ENCODE assay signal across 1 cellular context in the genomic region with DNA sequence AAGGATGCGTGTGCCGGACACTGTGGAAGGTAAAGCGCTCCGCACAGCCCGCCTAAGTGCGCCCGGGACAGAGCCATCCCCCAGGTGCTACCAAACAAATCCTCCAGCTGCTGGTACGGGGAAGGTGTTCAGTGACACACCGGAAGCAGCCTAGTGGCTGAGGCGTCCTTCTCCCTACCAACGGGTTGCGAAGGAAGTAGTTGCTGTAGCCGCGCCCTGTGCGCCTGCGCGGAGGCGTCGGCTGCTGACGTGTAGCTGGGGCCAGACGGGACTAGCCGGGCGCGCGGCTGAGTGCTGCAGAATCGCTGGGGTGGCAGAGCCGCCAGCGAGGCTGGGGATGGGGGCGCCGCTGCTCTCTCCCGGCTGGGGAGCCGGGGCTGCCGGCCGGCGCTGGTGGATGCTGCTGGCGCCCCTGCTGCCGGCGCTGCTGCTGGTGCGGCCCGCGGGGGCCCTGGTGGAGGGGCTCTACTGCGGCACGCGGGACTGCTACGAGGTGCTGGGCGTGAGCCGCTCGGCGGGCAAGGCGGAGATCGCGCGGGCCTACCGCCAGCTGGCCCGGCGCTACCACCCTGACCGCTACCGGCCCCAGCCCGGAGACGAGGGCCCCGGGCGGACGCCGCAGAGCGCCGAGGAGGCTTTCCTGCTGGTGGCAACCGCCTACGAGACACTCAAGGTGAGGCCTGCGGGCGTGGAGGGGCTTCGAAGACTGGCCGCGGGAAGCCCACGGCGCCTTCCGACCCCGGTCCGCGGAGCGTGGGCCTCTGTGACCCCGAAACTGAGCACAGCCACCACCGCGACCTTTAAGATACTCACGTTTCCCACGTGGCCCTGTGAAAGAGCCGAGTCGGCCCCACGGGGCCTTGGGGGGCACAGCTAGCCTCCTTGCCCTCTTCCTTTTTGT.
TF ChIP-seq lines count a peak whose summit lies in the region.

Gene DNAJC25 (plus strand): TSS at position 264 of the 901 bp plus-strand sequence. CDS start 74 bp downstream, at position 338.

TF ChIP-seq in H1, 55 proteins besides CTCF, POLR2A, EP300 and RAD21:
- peak; percentile 88 for TF ChIP-seq ATF2 (IDR thresholded peaks at IDR 0.05; ENCODE audit: low read length)
- no peak for TF ChIP-seq FOSL1 (IDR thresholded peaks at IDR 0.05; ENCODE audit: insufficient read depth, low read depth, low read length)
- peak; percentile 75; the same call in 1 of the 2 replicates for TF ChIP-seq MAX (IDR thresholded peaks at IDR 0.05)
- TF ChIP-seq YY1 (IDR thresholded peaks at IDR 0.05; ENCODE audit: low read depth, low read length): peak; percentile 64
- TF ChIP-seq HDAC6 (IDR thresholded peaks at IDR 0.05; ENCODE audit: low read depth, low read length): no peak
- TF ChIP-seq CHD1 (IDR thresholded peaks at IDR 0.05; ENCODE audit: low read depth, low read length): 0 out of 2 replicates have a peak, but pooled peaks have one; percentile 3
- peak; percentile 88; the same call in 1 of the 2 replicates for TF ChIP-seq TCF12 (IDR thresholded peaks at IDR 0.05; ENCODE audit: low read depth, low read length)
- peak; percentile 96 for TF ChIP-seq TBP (IDR thresholded peaks at IDR 0.05; ENCODE audit: low read depth, low read length)
- peak; percentile 85 for TF ChIP-seq ASH2L (IDR thresholded peaks at IDR 0.05; ENCODE audit: low read length)
- peak; percentile 73 for TF ChIP-seq KDM5A (IDR thresholded peaks at IDR 0.05; ENCODE audit: low read length)
- peak; percentile 97 for TF ChIP-seq GABPA (IDR thresholded peaks at IDR 0.05; ENCODE audit: borderline replicate concordance, insufficient read depth, low read length)
- peak; percentile 90 for TF ChIP-seq POLR2AphosphoS5 (IDR thresholded peaks at IDR 0.05; ENCODE audit: low read depth, low read length)
- no peak for TF ChIP-seq RXRA (IDR thresholded peaks at IDR 0.05; ENCODE audit: insufficient read depth, low read depth, low read length)
- TF ChIP-seq BRCA1 (IDR thresholded peaks at IDR 0.05; ENCODE audit: low read depth, low read length): no peak
- no peak for TF ChIP-seq CBX8 (IDR thresholded peaks at IDR 0.05; ENCODE audit: borderline replicate concordance, low read depth, low read length)
- TF ChIP-seq HDAC2 (IDR thresholded peaks at IDR 0.05; ENCODE audit: borderline replicate concordance in 1 of 2, low read depth in 2 of 2, low read length in 2 of 2): no peak; a peak in 1 of 4 replicates
- TF ChIP-seq KDM1A (IDR thresholded peaks at IDR 0.05; ENCODE audit: borderline replicate concordance, low read length): peak; percentile 81; the same call in 1 of the 2 replicates
- TF ChIP-seq, protein P1, sequence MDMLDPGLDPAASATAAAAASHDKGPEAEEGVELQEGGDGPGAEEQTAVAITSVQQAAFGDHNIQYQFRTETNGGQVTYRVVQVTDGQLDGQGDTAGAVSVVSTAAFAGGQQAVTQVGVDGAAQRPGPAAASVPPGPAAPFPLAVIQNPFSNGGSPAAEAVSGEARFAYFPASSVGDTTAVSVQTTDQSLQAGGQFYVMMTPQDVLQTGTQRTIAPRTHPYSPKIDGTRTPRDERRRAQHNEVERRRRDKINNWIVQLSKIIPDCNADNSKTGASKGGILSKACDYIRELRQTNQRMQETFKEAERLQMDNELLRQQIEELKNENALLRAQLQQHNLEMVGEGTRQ (IDR thresholded peaks at IDR 0.05; ENCODE audit: low read length): no peak
- no peak for TF ChIP-seq JUND (IDR thresholded peaks at IDR 0.05; ENCODE audit: low read length)
- peak; percentile 95 for TF ChIP-seq CREB1 (IDR thresholded peaks at IDR 0.05)
- TF ChIP-seq SAP30 (IDR thresholded peaks at IDR 0.05; ENCODE audit: insufficient read depth, insufficient replicate concordance, low read length): peak; percentile 65
- no peak; the same call in 1 of the 2 replicates for TF ChIP-seq CHD2 (IDR thresholded peaks at IDR 0.05; ENCODE audit: low read length)
- TF ChIP-seq PHF8 (conservative IDR thresholded peaks at IDR 0.05; ENCODE audit: low read depth, low read length): peak; percentile 100
- peak; percentile 26; the same call in 1 of the 2 replicates for TF ChIP-seq SP1 (IDR thresholded peaks at IDR 0.05; ENCODE audit: low read depth, low read length)
- TF ChIP-seq SIN3A (conservative IDR thresholded peaks at IDR 0.05 in 1 of 2, IDR thresholded peaks at IDR 0.05 in 1 of 2; ENCODE audit: low read depth in 1 of 2, low read length in 2 of 2): peak; percentile 96 to 100
- peak; percentile 10; the same call in 1 of the 2 replicates for TF ChIP-seq MAFK (IDR thresholded peaks at IDR 0.05; ENCODE audit: low read depth, low read length)
- no peak for TF ChIP-seq JUN (IDR thresholded peaks at IDR 0.05; ENCODE audit: low read depth, low read length)
- 0 out of 2 replicates have a peak, but pooled peaks have one; percentile 11 for TF ChIP-seq SIX5 (IDR thresholded peaks at IDR 0.05; ENCODE audit: low read depth, low read length)
- TF ChIP-seq EZH2 (IDR thresholded peaks at IDR 0.05; ENCODE audit: low read depth, low read length, severe bottlenecking): no peak
- peak; percentile 99 for TF ChIP-seq TAF1 (IDR thresholded peaks at IDR 0.05; ENCODE audit: low read depth, low read length)
- no peak for TF ChIP-seq BCL11A (IDR thresholded peaks at IDR 0.05; ENCODE audit: low read depth in 2 of 2, low read length in 2 of 2)
- no peak for TF ChIP-seq ATF3 (IDR thresholded peaks at IDR 0.05; ENCODE audit: insufficient read depth, low read depth, low read length)
- peak; percentile 60 for TF ChIP-seq KDM4A (IDR thresholded peaks at IDR 0.05; ENCODE audit: low read depth, low read length, severe bottlenecking)
- peak; percentile 89 for TF ChIP-seq NRF1 (IDR thresholded peaks at IDR 0.05; ENCODE audit: low read depth, low read length)
- TF ChIP-seq GTF2F1 (IDR thresholded peaks at IDR 0.05; ENCODE audit: borderline replicate concordance, low read depth, low read length): no peak
- TF ChIP-seq SP4 (IDR thresholded peaks at IDR 0.05; ENCODE audit: low read length): peak; percentile 71; the same call in 1 of the 2 replicates
- TF ChIP-seq SIRT6 (IDR thresholded peaks at IDR 0.05; ENCODE audit: low read length): no peak
- TF ChIP-seq SRF (IDR thresholded peaks at IDR 0.05; ENCODE audit: low read depth, low read length): peak; percentile 40; the same call in 1 of the 2 replicates
- TF ChIP-seq SP2 (IDR thresholded peaks at IDR 0.05; ENCODE audit: low read length): no peak
- peak; percentile 57; the same call in 1 of the 2 replicates for TF ChIP-seq RBBP5 (IDR thresholded peaks at IDR 0.05; ENCODE audit: borderline replicate concordance, low read depth, low read length)
- TF ChIP-seq TAF7 (optimal IDR thresholded peaks at IDR 0.05; ENCODE audit: borderline replicate concordance, low read depth, low read length): peak; percentile 95
- TF ChIP-seq ZNF274 (IDR thresholded peaks at IDR 0.05; ENCODE audit: borderline replicate concordance, extremely low read depth, low read length): no peak
- TF ChIP-seq CTBP2 (IDR thresholded peaks at IDR 0.05; ENCODE audit: borderline replicate concordance, insufficient read depth, insufficient read length, low read length): peak; percentile 29
- TF ChIP-seq E2F6 (IDR thresholded peaks at IDR 0.05): peak; percentile 3
- no peak for TF ChIP-seq SUZ12 (IDR thresholded peaks at IDR 0.05; ENCODE audit: low read length)
TF ChIP-seq in H1: peak in this region for 27.
